ENCODE assay signal across 8 cellular contexts in genomic region chr4:80876810-80877209, GRCh38.
DNase-seq lines count a peak whose midpoint lies in the region; ATAC-seq and TF ChIP-seq lines count a peak whose summit lies in the region.

No MANE protein-coding gene starts in this region.

- H3K4me3 Mint-ChIP-seq in activated B cell treated with CpG ODN at 0.5 μM for 24 hours = peak overlapping the region; percentile 51

- CTCF ChIA-PET in activated B cell treated with CpG ODN at 0.5 μM for 24 hours (lab: Charles Lee) = no interaction called here

- DNase-seq in activated B cell treated with CpG ODN at 0.5 μM for 24 hours (no peak), NCI-H748 treated with DMSO at 0.1 percent for 48 hours (lab: John Stamatoyannopoulos, UW) (no peak), NCI-H146 (lab: John Stamatoyannopoulos, UW) (no peak), HuH-7 (ENCODE audit: low spot score) (no peak), DMS53 (lab: John Stamatoyannopoulos, UW) (no peak)

- POLR2A ChIA-PET in activated B cell treated with CpG ODN at 0.5 μM for 24 hours (lab: Charles Lee) = interaction anchor here (0.9 to 1.0 kb wide), 2 partner anchors 8 to 10 kb away, joined by 3 read pairs; no protein-coding TSS in a partner anchor

- ATAC-seq in GM18499 (IDR thresholded peaks at IDR 0.05; ENCODE audit: insufficient read depth, unreplicated experiment) (peak; percentile 49), GM21360 (IDR thresholded peaks at IDR 0.05; ENCODE audit: unreplicated experiment) (peak; percentile 79), HG03095 (IDR thresholded peaks at IDR 0.05; ENCODE audit: unreplicated experiment) (peak; percentile 69), activated B cell treated with CpG ODN at 0.5 μM for 24 hours (ENCODE audit: low read depth) (peak; percentile 50)

- no peaks in the 10 kb centered on the region for H3K36me3 Mint-ChIP-seq in activated B cell treated with CpG ODN at 0.5 μM for 24 hours (ENCODE audit: low read depth)

- intact Hi-C loops in activated B cell treated with CpG ODN at 0.5 μM for 24 hours (cut with micrococcal nuclease) = loop anchor here (2.0 to 10.0 kb wide), 3 partner anchors 266 to 802 kb away; partner anchors contain the start of gene ANTXR2

- H3K9me3 Mint-ChIP-seq in activated B cell treated with CpG ODN at 0.5 μM for 24 hours = no peaks in the 10 kb centered on the region

- H3K4me1 Mint-ChIP-seq in activated B cell treated with CpG ODN at 0.5 μM for 24 hours = peaks cover 28% of the 10 kb centered on the region

- H3K27ac Mint-ChIP-seq in activated B cell treated with CpG ODN at 0.5 μM for 24 hours = peak overlapping the region; percentile 88

- TF ChIP-seq CTCF in activated B cell treated with CpG ODN at 0.5 μM for 24 hours (IDR thresholded peaks at IDR 0.05) = no peak

- no peaks in the 10 kb centered on the region for H3K27me3 Mint-ChIP-seq in activated B cell treated with CpG ODN at 0.5 μM for 24 hours
